30 cellular contexts compared by ENCODE assay signal in genomic region chrX:130145123-130145522, GRCh38. TPM values are rescaled to one million over a fixed set of nuclear protein-coding genes. Genes with fewer than 3 reads are reported as not detected.
"Had no signal": no experiment of that assay in that cellular context is flagged by ENCODE, and none has a peak within 500 bp of the region (broad histone marks: within the 10 kb centered on the region; RNA-seq: fewer than 3 reads in every experiment).

No MANE protein-coding gene starts in this region.

- H3K4me3 Mint-ChIP-seq: activated CD4-positive, alpha-beta T cell treated with anti-CD3 and anti-CD28 coated beads, Interleukin-2, amount 10 ng/mL, durations not matched to agents 24 days and 14 days; activated CD8-positive, alpha-beta T cell treated with anti-CD3 and anti-CD28 coated beads, Interleukin-2, amount 10 ng/mL, durations not matched to agents 7 days and 5 days; activated naive CD4-positive, alpha-beta T cell treated with anti-CD3 and anti-CD28 coated beads for 36 hours; activated naive CD8-positive, alpha-beta T cell; activated naive CD8-positive, alpha-beta T cell treated with anti-CD3 and anti-CD28 coated beads, Interleukin-2, amount 50 U/mL, for 24 hours; activated T-cell treated with anti-CD3 and anti-CD28 coated beads, Interleukin-2, amount 50 U/mL, for 4 hours; activated T-helper 1 cell treated with anti-CD3 and anti-CD28 coated beads, Interleukin-12 subunit alpha, Interleukin-12 subunit beta, Interleukin-2, Interleukin-4 antibody, amounts not matched to agents 30 ng/mL and 10 ng/mL and 1 ng/mL, durations not matched to agents 14 hours and 24 hours and 36 hours; central memory CD8-positive, alpha-beta T cell had no signal

- H3K27ac Mint-ChIP-seq: activated CD4-positive, alpha-beta T cell treated with anti-CD3 and anti-CD28 coated beads, Interleukin-2, amount 10 ng/mL, durations not matched to agents 24 days and 14 days; activated CD8-positive, alpha-beta T cell treated with anti-CD3 and anti-CD28 coated beads, Interleukin-2, amount 10 ng/mL, durations not matched to agents 7 days and 5 days; activated naive CD4-positive, alpha-beta T cell treated with anti-CD3 and anti-CD28 coated beads for 36 hours; activated naive CD8-positive, alpha-beta T cell; activated naive CD8-positive, alpha-beta T cell treated with anti-CD3 and anti-CD28 coated beads, Interleukin-2, amount 50 U/mL, for 24 hours; activated T-helper 1 cell treated with anti-CD3 and anti-CD28 coated beads, Interleukin-12 subunit alpha, Interleukin-12 subunit beta, Interleukin-2, Interleukin-4 antibody, amounts not matched to agents 30 ng/mL and 10 ng/mL and 1 ng/mL, durations not matched to agents 14 hours and 24 hours and 36 hours had no signal

- H3K9me3 Mint-ChIP-seq: activated CD4-positive, alpha-beta T cell treated with anti-CD3 and anti-CD28 coated beads, Interleukin-2, amount 10 ng/mL, durations not matched to agents 24 days and 14 days; activated naive CD4-positive, alpha-beta T cell treated with anti-CD3 and anti-CD28 coated beads for 36 hours; activated naive CD8-positive, alpha-beta T cell treated with anti-CD3 and anti-CD28 coated beads, Interleukin-2, amount 50 U/mL, for 24 hours; activated T-cell treated with anti-CD3 and anti-CD28 coated beads, Interleukin-2, amount 50 U/mL, for 4 hours; activated T-helper 1 cell treated with anti-CD3 and anti-CD28 coated beads, Interleukin-12 subunit alpha, Interleukin-12 subunit beta, Interleukin-2, Interleukin-4 antibody, amounts not matched to agents 30 ng/mL and 10 ng/mL and 1 ng/mL, durations not matched to agents 14 hours and 24 hours and 36 hours; central memory CD8-positive, alpha-beta T cell had no signal

- ATAC-seq: activated CD8-positive, alpha-beta T cell treated with anti-CD3 and anti-CD28 coated beads, Interleukin-2, amount 10 ng/mL, durations not matched to agents 7 days and 5 days; activated naive CD8-positive, alpha-beta T cell treated with anti-CD3 and anti-CD28 coated beads, Interleukin-2, amount 50 U/mL, for 24 hours; activated T-cell treated with anti-CD3 and anti-CD28 coated beads, Interleukin-2, amount 50 U/mL, for 4 hours; Panc1 had no signal

- H3K4me3 ChIP-seq: cardiac muscle cell, SJCRH30, SK-N-MC had no signal

- DNase-seq: activated CD4-positive, alpha-beta T cell treated with anti-CD3 and anti-CD28 coated beads, Interleukin-2, amount 10 ng/mL, durations not matched to agents 24 days and 14 days; activated CD4-positive, alpha-beta T cell treated with anti-CD3 and anti-CD28 coated beads, Interleukin-2, amount 50 U/mL, for 4 hours; activated CD8-positive, alpha-beta memory T cell treated with anti-CD3 and anti-CD28 coated beads, Interleukin-2, amount 50 U/mL, for 4 hours; activated CD8-positive, alpha-beta T cell treated with anti-CD3 and anti-CD28 coated beads, Interleukin-2, amount 10 ng/mL, durations not matched to agents 7 days and 5 days; activated gamma-delta T cell treated with Interleukin-2 at 50 U/mL for 16 hours; activated naive CD4-positive, alpha-beta T cell treated with anti-CD3 and anti-CD28 coated beads for 36 hours; activated naive CD8-positive, alpha-beta T cell treated with anti-CD3 and anti-CD28 coated beads, Interleukin-2, amount 50 U/mL, for 24 hours; activated T-cell treated with anti-CD3 and anti-CD28 coated beads for 4 hours; activated T-cell treated with anti-CD3 and anti-CD28 coated beads, Interleukin-2, amount 50 U/mL, for 4 hours; anterior cingulate cortex; brain microvascular endothelial cell; Karpas-422; NCI-H1105; NCI-H1436; NCI-H1694; NCI-H1930; NCI-H2081 treated with DMSO at 0.1 percent for 48 hours; NCI-H446 treated with DMSO at 0.1 percent for 48 hours; NCI-H524; NCI-H69; SHP77; SJCRH30; T1000 had no signal

- H3K4me1 Mint-ChIP-seq: activated naive CD8-positive, alpha-beta T cell treated with anti-CD3 and anti-CD28 coated beads, Interleukin-2, amount 50 U/mL, for 24 hours had no signal

- H3K9me3 ChIP-seq: SJCRH30 had no signal

- H3K27me3 Mint-ChIP-seq: activated CD4-positive, alpha-beta T cell treated with anti-CD3 and anti-CD28 coated beads, Interleukin-2, amount 10 ng/mL, durations not matched to agents 24 days and 14 days; activated naive CD8-positive, alpha-beta T cell; activated naive CD8-positive, alpha-beta T cell treated with anti-CD3 and anti-CD28 coated beads, Interleukin-2, amount 50 U/mL, for 24 hours; central memory CD8-positive, alpha-beta T cell had no signal

- H3K27ac ChIP-seq: brain microvascular endothelial cell, cardiac muscle cell, SJCRH30, SK-N-MC had no signal

- H3K27me3 ChIP-seq: brain microvascular endothelial cell, cardiac muscle cell, SJCRH30 had no signal

- H3K36me3 ChIP-seq: brain microvascular endothelial cell had no signal

- H3K4me1 ChIP-seq: SJCRH30 had no signal

RNA-seq across cellular contexts. Expression of gene RAB33A, which starts 26.6 kb away (rescaled TPM):
- total RNA-seq: MCF 10A had no signal
